In the genomic region with DNA sequence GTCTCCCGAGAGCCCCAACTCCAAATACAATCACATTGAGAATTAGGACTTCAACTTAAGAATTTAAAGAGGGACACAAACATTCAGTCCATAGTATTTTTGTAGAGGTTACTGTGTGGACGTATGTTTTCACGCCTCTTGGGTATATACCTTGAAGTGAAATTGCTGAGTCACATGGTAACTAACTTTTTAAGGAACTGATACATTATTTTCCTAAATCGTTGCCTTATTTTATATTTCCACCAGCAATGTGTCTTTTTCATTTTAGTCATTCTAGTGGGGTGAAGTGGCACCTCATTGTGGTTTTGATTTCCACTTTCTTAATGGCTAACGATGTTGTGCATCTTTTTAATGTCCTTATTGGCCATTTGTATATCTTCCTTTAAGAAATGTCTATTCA, we compare ENCODE assay signal across 18 cellular contexts. TPM values are rescaled to one million over a fixed set of nuclear protein-coding genes. Genes with fewer than 3 reads are reported as not detected.
DNase-seq lines count a peak whose midpoint lies in the region; ATAC-seq and TF ChIP-seq lines count a peak whose summit lies in the region.
"Had no signal": no experiment of that assay in that cellular context is flagged by ENCODE, and none has a peak within 500 bp of the region (broad histone marks: within the 10 kb centered on the region; RNA-seq: fewer than 3 reads in every experiment).

No MANE protein-coding gene starts in this region.

- H3K27me3 Mint-ChIP-seq in activated CD8-positive, alpha-beta memory T cell treated with anti-CD3 and anti-CD28 coated beads, Interleukin-2, amount 10 ng/mL, durations not matched to agents 7 days and 5 days, result no peaks in the 10 kb centered on the region
- H3K27me3 Mint-ChIP-seq in IgD-negative memory B cell, result no peaks in the 10 kb centered on the region
- H3K27me3 Mint-ChIP-seq in stimulated activated memory B cell treated with anti-CD40 and anti-IgM and Interleukin-4, amounts not matched to agents 10 μg/mL and 1 μg/mL and 100 μg/mL, for 72 hours, result no peaks in the 10 kb centered on the region
- H3K27me3 Mint-ChIP-seq: activated naive CD4-positive, alpha-beta T cell treated with anti-CD3 and anti-CD28 coated beads, Interleukin-2, amount 10 ng/mL, durations not matched to agents 7 days and 5 days had no signal

- intact Hi-C loops in testis (cut with DNase I; ENCODE audit: low total_unique reads), result no loop called here

- H3K9me3 ChIP-seq in testis, result no peaks in the 10 kb centered on the region
- H3K9me3 ChIP-seq: gastrocnemius medialis, mucosa of descending colon, tibial artery had no signal

- H3K27ac Mint-ChIP-seq in activated CD8-positive, alpha-beta memory T cell treated with anti-CD3 and anti-CD28 coated beads, Interleukin-2, amount 10 ng/mL, durations not matched to agents 7 days and 5 days, result no peak overlapping the region
- H3K27ac Mint-ChIP-seq in IgD-negative memory B cell, result peak overlapping the region in 2 of 3 donors; percentile 32 to 94
- peak overlapping the region; percentile 84 for H3K27ac Mint-ChIP-seq in stimulated activated memory B cell treated with anti-CD40 and anti-IgM and Interleukin-4, amounts not matched to agents 10 μg/mL and 1 μg/mL and 100 μg/mL, for 72 hours
- H3K27ac Mint-ChIP-seq: activated naive CD4-positive, alpha-beta T cell treated with anti-CD3 and anti-CD28 coated beads, Interleukin-2, amount 10 ng/mL, durations not matched to agents 7 days and 5 days had no signal

- ATAC-seq in activated CD8-positive, alpha-beta memory T cell treated with anti-CD3 and anti-CD28 coated beads, Interleukin-2, amount 10 ng/mL, durations not matched to agents 7 days and 5 days, result peak; percentile 20
- ATAC-seq in GM21786 (IDR thresholded peaks at IDR 0.05; ENCODE audit: unreplicated experiment) (peak; percentile 70), HG02642 (IDR thresholded peaks at IDR 0.05; ENCODE audit: poor library complexity, unreplicated experiment) (no peak)
- peak; percentile 64 for ATAC-seq in stimulated activated memory B cell treated with anti-CD40 and anti-IgM and Interleukin-4, amounts not matched to agents 10 μg/mL and 1 μg/mL and 100 μg/mL, for 72 hours
- ATAC-seq: gastrocnemius medialis, mucosa of descending colon had no signal

- DNase-seq in activated CD8-positive, alpha-beta memory T cell treated with anti-CD3 and anti-CD28 coated beads, Interleukin-2, amount 10 ng/mL, durations not matched to agents 7 days and 5 days, result no peak
- no peak for DNase-seq in activated CD8-positive, alpha-beta memory T cell treated with anti-CD3 and anti-CD28 coated beads, Interleukin-2, amount 50 U/mL, for 4 hours
- DNase-seq in foreskin melanocyte, result no peak
- DNase-seq in testis, result no peak
- DNase-seq: activated naive CD4-positive, alpha-beta T cell treated with anti-CD3 and anti-CD28 coated beads, Interleukin-2, amount 10 ng/mL, durations not matched to agents 7 days and 5 days; Calu3; gastrocnemius medialis; mucosa of descending colon; NCI-H2081; NCI-H774; tibial artery had no signal

- H3K36me3 ChIP-seq in testis (ENCODE audit: low read depth, missing control alignments), result no peaks in the 10 kb centered on the region
- H3K36me3 ChIP-seq: gastrocnemius medialis, tibial artery had no signal

- no peak overlapping the region for H3K4me3 Mint-ChIP-seq in activated CD8-positive, alpha-beta memory T cell treated with anti-CD3 and anti-CD28 coated beads, Interleukin-2, amount 10 ng/mL, durations not matched to agents 7 days and 5 days
- H3K4me3 Mint-ChIP-seq in IgD-negative memory B cell, result peak overlapping the region in 2 of 4 donors; percentile 20 to 79
- H3K4me3 Mint-ChIP-seq in stimulated activated memory B cell treated with anti-CD40 and anti-IgM and Interleukin-4, amounts not matched to agents 10 μg/mL and 1 μg/mL and 100 μg/mL, for 72 hours, result no peak overlapping the region
- H3K4me3 Mint-ChIP-seq: activated naive CD4-positive, alpha-beta T cell treated with anti-CD3 and anti-CD28 coated beads, Interleukin-2, amount 10 ng/mL, durations not matched to agents 7 days and 5 days had no signal

- peaks cover 51% of the 10 kb centered on the region for H3K36me3 Mint-ChIP-seq in activated CD8-positive, alpha-beta memory T cell treated with anti-CD3 and anti-CD28 coated beads, Interleukin-2, amount 10 ng/mL, durations not matched to agents 7 days and 5 days
- peaks cover 7% of the 10 kb centered on the region for H3K36me3 Mint-ChIP-seq in IgD-negative memory B cell
- H3K36me3 Mint-ChIP-seq in stimulated activated memory B cell treated with anti-CD40 and anti-IgM and Interleukin-4, amounts not matched to agents 10 μg/mL and 1 μg/mL and 100 μg/mL, for 72 hours, result peaks cover 28% of the 10 kb centered on the region

- 68 to 69% methylated on average over 5 of the region's 5 CpGs for WGBS in testis, 2 donors

- H3K9me3 Mint-ChIP-seq in activated CD8-positive, alpha-beta memory T cell treated with anti-CD3 and anti-CD28 coated beads, Interleukin-2, amount 10 ng/mL, durations not matched to agents 7 days and 5 days (ENCODE audit: low read depth), result peaks cover 3% of the 10 kb centered on the region
- peaks cover 0 to 4% (median 0%) of the 10 kb centered on the region in 3 donors for H3K9me3 Mint-ChIP-seq in IgD-negative memory B cell
- peaks cover under 1% of the 10 kb centered on the region for H3K9me3 Mint-ChIP-seq in stimulated activated memory B cell treated with anti-CD40 and anti-IgM and Interleukin-4, amounts not matched to agents 10 μg/mL and 1 μg/mL and 100 μg/mL, for 72 hours
- H3K9me3 Mint-ChIP-seq: activated naive CD4-positive, alpha-beta T cell treated with anti-CD3 and anti-CD28 coated beads, Interleukin-2, amount 10 ng/mL, durations not matched to agents 7 days and 5 days had no signal

- no peak overlapping the region for H3K27ac ChIP-seq in testis
- H3K27ac ChIP-seq: gastrocnemius medialis, parathyroid adenoma, tibial artery had no signal

- TF ChIP-seq POLR2A in testis (IDR thresholded peaks at IDR 0.05), result no peak

- H3K4me1 ChIP-seq in testis, result no peaks in the 10 kb centered on the region
- H3K4me1 ChIP-seq: parathyroid adenoma, tibial artery had no signal

- peaks cover 30% of the 10 kb centered on the region for H3K4me1 Mint-ChIP-seq in activated CD8-positive, alpha-beta memory T cell treated with anti-CD3 and anti-CD28 coated beads, Interleukin-2, amount 10 ng/mL, durations not matched to agents 7 days and 5 days
- H3K4me1 Mint-ChIP-seq in IgD-negative memory B cell, result peaks cover 37 to 48% (median 43%) of the 10 kb centered on the region in 3 donors
- H3K4me1 Mint-ChIP-seq in stimulated activated memory B cell treated with anti-CD40 and anti-IgM and Interleukin-4, amounts not matched to agents 10 μg/mL and 1 μg/mL and 100 μg/mL, for 72 hours, result peaks cover 62% of the 10 kb centered on the region

- TF ChIP-seq CTCF in testis (IDR thresholded peaks at IDR 0.05), result no peak

- no peak overlapping the region for H3K4me3 ChIP-seq in testis
- H3K4me3 ChIP-seq: gastrocnemius medialis, mucosa of descending colon, tibial artery had no signal

- no peaks in the 10 kb centered on the region for H3K27me3 ChIP-seq in testis
- H3K27me3 ChIP-seq: gastrocnemius medialis, tibial artery had no signal

- CTCF ChIA-PET in activated CD8-positive, alpha-beta memory T cell treated with anti-CD3 and anti-CD28 coated beads, Interleukin-2, amount 10 ng/mL, durations not matched to agents 7 days and 5 days (lab: Charles Lee), result interaction anchor here (2.1 kb wide), 1 partner anchor 11 kb away, joined by 5 read pairs; no protein-coding TSS in a partner anchor

RNA-seq across cellular contexts. Expression of a gene that starts 11.8 kb away (rescaled TPM):
- total RNA-seq in activated CD8-positive, alpha-beta memory T cell treated with anti-CD3 and anti-CD28 coated beads, Interleukin-2, amount 10 ng/mL, durations not matched to agents 7 days and 5 days, result 10 to 100 TPM; 36.1 to 40.6 TPM
- polyA plus RNA-seq in IgD-negative memory B cell (16.6 TPM), testis (ENCODE audit: insufficient read depth, low read depth, low replicate concordance) (1.5 TPM)
- total RNA-seq in testis, result 1 to 10 TPM; 3.7 to 4.8 TPM
- total RNA-seq: A673, SK-MEL-5 had no signal

RNA-seq across cellular contexts. Expression of a gene that starts 25.2 kb away (rescaled TPM):
- 100 to 1,000 TPM; 108 to 138 TPM for total RNA-seq in activated CD8-positive, alpha-beta memory T cell treated with anti-CD3 and anti-CD28 coated beads, Interleukin-2, amount 10 ng/mL, durations not matched to agents 7 days and 5 days
- 21.4 TPM for polyA plus RNA-seq in IgD-negative memory B cell
- total RNA-seq in testis, result 1 to 10 TPM; 8.3 to 8.7 TPM
- polyA plus RNA-seq in testis (ENCODE audit: insufficient read depth, low read depth, low replicate concordance), result 8.5 TPM

RNA-seq across cellular contexts. Expression of a gene that starts 25.2 kb away (rescaled TPM):
- total RNA-seq in activated CD8-positive, alpha-beta memory T cell treated with anti-CD3 and anti-CD28 coated beads, Interleukin-2, amount 10 ng/mL, durations not matched to agents 7 days and 5 days, result 100 to 1,000 TPM in 1 of 2 experiments, 10 to 100 TPM in 1; 91.8 to 147 TPM
- polyA plus RNA-seq in IgD-negative memory B cell (18.7 TPM), testis (ENCODE audit: insufficient read depth, low read depth, low replicate concordance) (14.7 TPM)
- total RNA-seq in testis, result 10 to 100 TPM; 12.8 to 13.8 TPM

Comparison
In these comparisons a context has a peak if more than half of its experiments do, and no peak if none do; other contexts are left out.
1. RNA of a gene that starts 11.8 kb away (total RNA-seq): 36.1 to 40.6 TPM in activated CD8-positive, alpha-beta memory T cell treated with anti-CD3 and anti-CD28 coated beads, Interleukin-2, amount 10 ng/mL, durations not matched to agents 7 days and 5 days; 3.7 to 4.8 TPM in testis; every median in the first group is over 4 times any median in the second.
2. RNA of a gene that starts 25.2 kb away (total RNA-seq): 108 to 138 TPM in activated CD8-positive, alpha-beta memory T cell treated with anti-CD3 and anti-CD28 coated beads, Interleukin-2, amount 10 ng/mL, durations not matched to agents 7 days and 5 days; 8.3 to 8.7 TPM in testis; every median in the first group is over 10 times any median in the second.
3. RNA of a gene that starts 25.2 kb away (total RNA-seq): 91.8 to 147 TPM in activated CD8-positive, alpha-beta memory T cell treated with anti-CD3 and anti-CD28 coated beads, Interleukin-2, amount 10 ng/mL, durations not matched to agents 7 days and 5 days; 12.8 to 13.8 TPM in testis; every median in the first group is over 4 times any median in the second.